13 cellular contexts compared by ENCODE assay signal in genomic region chr4:70863099-70863790, GRCh38. TPM values are rescaled to one million over a fixed set of nuclear protein-coding genes. Genes with fewer than 3 reads are reported as not detected.
DNase-seq lines count a peak whose midpoint lies in the region; ATAC-seq, FAIRE-seq and TF ChIP-seq lines count a peak whose summit lies in the region.
"Had no signal": no experiment of that assay in that cellular context is flagged by ENCODE, and none has a peak within 500 bp of the region (broad histone marks: within the 10 kb centered on the region; RNA-seq: fewer than 3 reads in every experiment).

No MANE protein-coding gene starts in this region.

- H3K36me3 ChIP-seq in CD8-positive, alpha-beta T cell (ENCODE audit: insufficient read depth, low read length): no peaks in the 10 kb centered on the region
- no peaks in the 10 kb centered on the region for H3K36me3 ChIP-seq in spleen
- H3K36me3 ChIP-seq: right lobe of liver had no signal

- TF ChIP-seq POLR2A in spleen (IDR thresholded peaks at IDR 0.05): no peak

- H3K9me3 ChIP-seq in CD8-positive, alpha-beta T cell (ENCODE audit: low read length): no peaks in the 10 kb centered on the region
- H3K9me3 ChIP-seq in spleen: no peaks in the 10 kb centered on the region
- H3K9me3 ChIP-seq: right lobe of liver had no signal

- ATAC-seq in HG03025 (IDR thresholded peaks at IDR 0.05; ENCODE audit: low FRiP score, unreplicated experiment) (peak; percentile 49), esophagus mucosa (peak; percentile 28)
- no peak for ATAC-seq in CD8-positive, alpha-beta T cell
- ATAC-seq: left cardiac atrium, right lobe of liver had no signal

- no peaks in the 10 kb centered on the region for H3K27me3 ChIP-seq in CD8-positive, alpha-beta T cell (ENCODE audit: insufficient read depth, low read length)
- H3K27me3 ChIP-seq in spleen (replicated peaks in 1 of 7): no peaks in the 10 kb centered on the region
- H3K27me3 ChIP-seq: right lobe of liver had no signal

- peak; percentile 72 for FAIRE-seq in GM19239 (lab: Jason Lieb, UNC)

- H3K4me1 ChIP-seq in CD8-positive, alpha-beta T cell (ENCODE audit: insufficient read depth, low read length): no peaks in the 10 kb centered on the region
- peaks cover 0 to 3% (median 0%) of the 10 kb centered on the region in 6 donors for H3K4me1 ChIP-seq in spleen
- H3K4me1 ChIP-seq: right lobe of liver had no signal

- peak; percentile 29 for DNase-seq in GM13977 (ENCODE audit: low spot score)
- DNase-seq in GM19239 (ENCODE audit: insufficient read length, low spot score): no peak
- DNase-seq in endothelial cell (ENCODE audit: low spot score): no peak
- DNase-seq in CD8-positive, alpha-beta T cell: no peak
- no peak for DNase-seq in stimulated activated CD4-positive, alpha-beta T cell treated with anti-CD3 and anti-CD28 coated beads, Interleukin-2, amount 100 ng/mL, for 48 hours
- no peak for DNase-seq in spleen
- DNase-seq: left cardiac atrium; NCI-H226; right lobe of liver; stimulated activated naive CD4-positive, alpha-beta T cell treated with Interleukin-2 at 50 U/mL for 16 hours had no signal

- 52 to 64% (median 55%) methylated on average over 6 of the region's 6 CpGs for whole genome bisulfite sequencing in spleen, 5 donors

- CTCF ChIA-PET in CD8-positive, alpha-beta T cell (lab: Charles Lee): no interaction called here

- intact Hi-C loops in CD8-positive, alpha-beta T cell (cut with DNase I, micrococcal nuclease): no loop called here
- intact Hi-C loops in spleen (cut with DNase I; ENCODE audit: low total_unique reads): no loop called here

- H3K9me3 Mint-ChIP-seq in endothelial cell (ENCODE audit: unreplicated experiment): no peaks in the 10 kb centered on the region
- H3K9me3 Mint-ChIP-seq in CD8-positive, alpha-beta T cell: no peaks in the 10 kb centered on the region

- H3K36me3 Mint-ChIP-seq in endothelial cell (ENCODE audit: low read depth, unreplicated experiment): no peaks in the 10 kb centered on the region
- no peaks in the 10 kb centered on the region for H3K36me3 Mint-ChIP-seq in CD8-positive, alpha-beta T cell

- H3K4me3 Mint-ChIP-seq in endothelial cell (ENCODE audit: unreplicated experiment): no peak overlapping the region
- H3K4me3 Mint-ChIP-seq in CD8-positive, alpha-beta T cell: no peak overlapping the region

- H3K4me1 Mint-ChIP-seq in endothelial cell (ENCODE audit: unreplicated experiment): peaks cover 29% of the 10 kb centered on the region
- peaks cover 9% of the 10 kb centered on the region for H3K4me1 Mint-ChIP-seq in CD8-positive, alpha-beta T cell (ENCODE audit: low read depth)

- no peak overlapping the region for H3K27ac Mint-ChIP-seq in endothelial cell (ENCODE audit: unreplicated experiment)
- no peak overlapping the region for H3K27ac Mint-ChIP-seq in CD8-positive, alpha-beta T cell

- POLR2A ChIA-PET in CD8-positive, alpha-beta T cell (lab: Charles Lee): no interaction called here

- in situ Hi-C loops in GM13977 (cut with MboI; ENCODE audit: low pct_unique_long_range_greater_than_20kb, low sequenced_read_pairs, unreplicated experiment): no loop called here

- TF ChIP-seq CTCF in GM13977 (IDR thresholded peaks at IDR 0.05; ENCODE audit: extremely low read depth, insufficient read depth, missing control alignments) (no peak), endothelial cell (IDR thresholded peaks at IDR 0.05; ENCODE audit: unreplicated experiment) (no peak), spleen (IDR thresholded peaks at IDR 0.05 in 8 of 11, conservative IDR thresholded peaks at IDR 0.05 in 3 of 11) (no peak)
- TF ChIP-seq CTCF in CD8-positive, alpha-beta T cell (IDR thresholded peaks at IDR 0.05): no peak

- H3K4me3 ChIP-seq in CD8-positive, alpha-beta T cell (ENCODE audit: low read depth, low read length): no peak overlapping the region
- H3K4me3 ChIP-seq in spleen: no peak overlapping the region
- H3K4me3 ChIP-seq: right lobe of liver had no signal

- no peaks in the 10 kb centered on the region for H3K27me3 Mint-ChIP-seq in endothelial cell (ENCODE audit: unreplicated experiment)
- H3K27me3 Mint-ChIP-seq in CD8-positive, alpha-beta T cell (ENCODE audit: low read depth): no peaks in the 10 kb centered on the region

- no peak overlapping the region for H3K27ac ChIP-seq in CD8-positive, alpha-beta T cell (ENCODE audit: low read depth, low read length)
- H3K27ac ChIP-seq in spleen: no peak overlapping the region
- H3K27ac ChIP-seq: HL-60, right lobe of liver had no signal

RNA-seq across cellular contexts. Expression of gene GRSF1, which starts 23.6 kb away (rescaled TPM):
- total RNA-seq in esophagus mucosa (47.2 TPM), endothelial cell (ENCODE audit: unreplicated experiment) (69.5 TPM), spleen (10 to 100 TPM; 38.5 to 48.2 (median 40.2) TPM)
- 10 to 100 TPM; 32.1 to 35.7 TPM for total RNA-seq in CD8-positive, alpha-beta T cell
- 10 to 100 TPM; 31.1 to 37.6 (median 32.1) TPM for polyA plus RNA-seq in spleen

RNA-seq across cellular contexts. Expression of gene MOB1B, which starts 38.9 kb away (rescaled TPM):
- total RNA-seq in esophagus mucosa (12.9 TPM), endothelial cell (ENCODE audit: unreplicated experiment) (49.4 TPM), spleen (10 to 100 TPM; 20.2 to 29.6 (median 24.4) TPM)
- 10 to 100 TPM in 1 of 2 experiments, 1 to 10 TPM in 1; 9.7 to 11.1 TPM for total RNA-seq in CD8-positive, alpha-beta T cell
- polyA plus RNA-seq in spleen: 1 to 10 TPM; 3.5 to 4.7 (median 4.3) TPM
